In the genomic region with DNA sequence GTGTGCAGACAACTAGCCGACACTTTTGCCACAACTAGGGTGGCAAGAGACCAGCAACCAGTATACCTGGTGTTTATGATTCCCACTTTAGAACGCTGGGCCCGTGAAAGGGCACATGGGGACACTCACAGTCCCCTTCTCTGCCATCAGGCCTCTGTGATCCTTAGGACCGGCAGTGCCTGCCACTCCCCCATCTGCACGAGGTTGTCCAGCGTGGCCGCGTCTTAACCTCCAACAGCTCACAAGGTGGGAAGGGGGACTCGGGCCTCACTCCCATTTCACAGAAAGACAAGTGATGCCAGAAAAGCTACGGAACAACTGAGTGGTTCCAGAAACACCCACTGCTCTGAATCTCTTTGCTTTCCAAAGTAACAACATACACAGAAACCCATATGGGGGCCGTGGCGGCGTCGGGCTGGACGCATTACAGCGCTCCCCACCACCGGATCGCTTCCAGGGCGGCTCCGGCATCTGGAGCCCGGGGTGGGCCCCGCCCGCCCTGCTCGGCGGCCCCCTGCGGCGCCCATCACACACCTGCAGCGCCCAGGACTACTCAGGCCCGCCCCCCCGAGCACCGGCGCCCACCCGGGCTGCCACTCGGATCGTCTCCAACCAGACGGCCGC, we compare ENCODE assay signal across 1 cellular context.
TF ChIP-seq lines count a peak whose summit lies in the region.

No MANE protein-coding gene starts in this region.

TF ChIP-seq in K562, 482 proteins besides CTCF, POLR2A, EP300 and RAD21 (continued from another document):
- TF ChIP-seq, protein P1, sequence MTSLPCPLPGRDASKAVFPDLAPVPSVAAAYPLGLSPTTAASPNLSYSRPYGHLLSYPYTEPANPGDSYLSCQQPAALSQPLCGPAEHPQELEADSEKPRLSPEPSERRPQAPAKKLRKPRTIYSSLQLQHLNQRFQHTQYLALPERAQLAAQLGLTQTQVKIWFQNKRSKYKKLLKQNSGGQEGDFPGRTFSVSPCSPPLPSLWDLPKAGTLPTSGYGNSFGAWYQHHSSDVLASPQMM (CRISPR knock-in tag; IDR thresholded peaks at IDR 0.05) = no peak
- no peak for TF ChIP-seq SOX6 (IDR thresholded peaks at IDR 0.05)
- no peak for TF ChIP-seq ZNF778 (CRISPR knock-in tag; IDR thresholded peaks at IDR 0.05)
- TF ChIP-seq TEAD2 (tag; IDR thresholded peaks at IDR 0.05) = no peak
- TF ChIP-seq CHD2 (IDR thresholded peaks at IDR 0.05; ENCODE audit: low read depth, low read length) = no peak
- TF ChIP-seq ZNF76 (CRISPR knock-in tag; IDR thresholded peaks at IDR 0.05; ENCODE audit: borderline replicate concordance) = no peak
